21 cellular contexts compared by ENCODE assay signal in genomic region chr11:10255388-10256125, GRCh38. TPM values are rescaled to one million over a fixed set of nuclear protein-coding genes. Genes with fewer than 3 reads are reported as not detected.
DNase-seq lines count a peak whose midpoint lies in the region; ATAC-seq, FAIRE-seq and TF ChIP-seq lines count a peak whose summit lies in the region.
"Had no signal": no experiment of that assay in that cellular context is flagged by ENCODE, and none has a peak within 500 bp of the region (broad histone marks: within the 10 kb centered on the region; RNA-seq: fewer than 3 reads in every experiment).

No MANE protein-coding gene starts in this region.

- in situ Hi-C loops in K562 (cut with MboI) = loop anchor here (10.0 kb wide), 1 partner anchor 709 kb away; no protein-coding TSS in a partner anchor

- WGBS in K562 (ENCODE audit: insufficient coverage, low coverage, missing lambda C conversion rate) = 5% methylated on average over 3 of the region's 3 CpGs
- 0% methylated on average over 1 of the region's 3 CpGs for WGBS in mesenchymal stem cell

- H3K4me2 ChIP-seq in K562 (ENCODE audit: insufficient read depth, low read length) (no peak overlapping the region), mesenchymal stem cell (ENCODE audit: low read length, poor library complexity, severe bottlenecking) (no peak overlapping the region)

- H4K8ac ChIP-seq in mesenchymal stem cell (ENCODE audit: low read length) = no peak overlapping the region

- H3K9ac ChIP-seq in K562 (ENCODE audit: insufficient read depth in 1 of 2, low read depth in 2 of 2, low read length in 2 of 2) (no peak overlapping the region), mesenchymal stem cell (ENCODE audit: low read length) (no peak overlapping the region)

- H3K23ac ChIP-seq in mesenchymal stem cell (ENCODE audit: low read length in 2 of 2) = no peak overlapping the region

- H3K36me3 ChIP-seq in K562 (ENCODE audit: control insufficient read depth, insufficient read depth, low read length) (no peaks in the 10 kb centered on the region), mesenchymal stem cell (ENCODE audit: control insufficient read depth in 1 of 2, insufficient read depth in 2 of 2, low read depth in 1 of 2, low read length in 2 of 2) (no peaks in the 10 kb centered on the region)
- no peaks in the 10 kb centered on the region for H3K36me3 ChIP-seq in naive thymus-derived CD4-positive, alpha-beta T cell (ENCODE audit: control insufficient read depth in 2 of 3, insufficient read depth in 3 of 3, low read length in 3 of 3)
- H3K36me3 ChIP-seq: BE2C, cardiac muscle cell, lower lobe of right lung, suprapubic skin, WERI-Rb-1 had no signal

- no TSS peak for BruUV-seq in K562 (replicated peaks; lab: Mats Ljungman, UMichigan)

- no peak overlapping the region for H3K27ac Mint-ChIP-seq in naive thymus-derived CD4-positive, alpha-beta T cell
- H3K27ac Mint-ChIP-seq: activated CD4-positive, alpha-beta T cell treated with anti-CD3 and anti-CD28 coated beads, Interleukin-2, amount 10 ng/mL, durations not matched to agents 7 days and 5 days; endodermal cell had no signal

- no peak for FAIRE-seq in K562 (lab: Jason Lieb, UNC)

- H3K4me3 ChIP-seq in K562 (no peak overlapping the region), mesenchymal stem cell (ENCODE audit: insufficient read depth in 1 of 2, low read depth in 1 of 2, low read length in 2 of 2) (no peak overlapping the region)
- H3K4me3 ChIP-seq in naive thymus-derived CD4-positive, alpha-beta T cell (ENCODE audit: low read length) = no peak overlapping the region
- H3K4me3 ChIP-seq: cardiac muscle cell, coronary artery, lower lobe of right lung, suprapubic skin had no signal

- CTCF ChIA-PET in K562 (lab: Yijun Ruan, JAX; ENCODE audit: low intra/inter-chr PET ratio) = no interaction called here
- CTCF ChIA-PET in naive thymus-derived CD4-positive, alpha-beta T cell (lab: Charles Lee) = no interaction called here

- TF ChIP-seq CTCF in K562 (IDR thresholded peaks at IDR 0.05 in 2 of 3, conservative IDR thresholded peaks at IDR 0.05 in 1 of 3; ENCODE audit: insufficient read depth in 2 of 3, low read depth in 1 of 3, low read length in 3 of 3) = no peak

- peaks cover 15% of the 10 kb centered on the region for H3K79me1 ChIP-seq in mesenchymal stem cell (replicated peaks; ENCODE audit: low read length, poor library complexity, severe bottlenecking)

- H3K9me3 Mint-ChIP-seq in naive thymus-derived CD4-positive, alpha-beta T cell = no peaks in the 10 kb centered on the region
- H3K9me3 Mint-ChIP-seq: activated CD4-positive, alpha-beta T cell treated with anti-CD3 and anti-CD28 coated beads, Interleukin-2, amount 10 ng/mL, durations not matched to agents 7 days and 5 days; endodermal cell had no signal

- H3K4me1 ChIP-seq in K562 (replicated peaks in 1 of 2; ENCODE audit: control insufficient read depth in 2 of 2, insufficient read depth in 2 of 2, low read length in 2 of 2) (no peaks in the 10 kb centered on the region), mesenchymal stem cell (ENCODE audit: control insufficient read depth, insufficient read depth, low read depth, low read length) (no peaks in the 10 kb centered on the region)
- no peaks in the 10 kb centered on the region for H3K4me1 ChIP-seq in naive thymus-derived CD4-positive, alpha-beta T cell (ENCODE audit: control insufficient read depth in 2 of 2, insufficient read depth in 2 of 2, low read length in 2 of 2)
- H3K4me1 ChIP-seq: BE2C, lower lobe of right lung, suprapubic skin had no signal

- ATAC-seq in K562 (no peak), HG03135 (IDR thresholded peaks at IDR 0.05; ENCODE audit: unreplicated experiment) (no peak)
- ATAC-seq in naive thymus-derived CD4-positive, alpha-beta T cell = no peak
- ATAC-seq: lower lobe of right lung had no signal

- no peak overlapping the region for H2BK15ac ChIP-seq in mesenchymal stem cell (ENCODE audit: low read depth, poor library complexity, severe bottlenecking)

- peaks cover 0 to 2% (median 0%) of the 10 kb centered on the region in 5 donors for H3K27me3 Mint-ChIP-seq in naive thymus-derived CD4-positive, alpha-beta T cell
- H3K27me3 Mint-ChIP-seq: activated CD4-positive, alpha-beta T cell treated with anti-CD3 and anti-CD28 coated beads, Interleukin-2, amount 10 ng/mL, durations not matched to agents 7 days and 5 days had no signal

- POLR2A ChIA-PET in K562 (lab: Yijun Ruan, JAX) = interaction anchor here (0.7 to 0.8 kb wide), 2 partner anchors 10 to 11 kb away, joined by 3 read pairs; no protein-coding TSS in a partner anchor
- POLR2A ChIA-PET in naive thymus-derived CD4-positive, alpha-beta T cell (lab: Charles Lee) = no interaction called here

- no peaks in the 10 kb centered on the region for H3K9me1 ChIP-seq in K562 (ENCODE audit: control insufficient read depth, insufficient read depth, low read length)

- H3K79me2 ChIP-seq in K562 (ENCODE audit: control insufficient read depth, insufficient read depth, low read length) = no peaks in the 10 kb centered on the region

- no peaks in the 10 kb centered on the region for H3K36me3 Mint-ChIP-seq in naive thymus-derived CD4-positive, alpha-beta T cell

- peaks cover 0 to 9% (median 7%) of the 10 kb centered on the region in 7 donors for H3K4me1 Mint-ChIP-seq in naive thymus-derived CD4-positive, alpha-beta T cell
- H3K4me1 Mint-ChIP-seq: activated CD4-positive, alpha-beta T cell treated with anti-CD3 and anti-CD28 coated beads, Interleukin-2, amount 10 ng/mL, durations not matched to agents 7 days and 5 days; endodermal cell had no signal

- DNase-seq in CD1c-positive myeloid dendritic cell (ENCODE audit: extremely low spot score) (peak; percentile 7), NAMALWA (ENCODE audit: low spot score) (peak; percentile 59), K562 (ENCODE audit: extremely low read depth in 1 of 4, low spot score in 3 of 4) (no peak), mesenchymal stem cell (peak; percentile 40), SIG-M5 (lab: John Stamatoyannopoulos, UW) (no peak), glomerular visceral epithelial cell (ENCODE audit: extremely low spot score) (no peak)
- DNase-seq in naive thymus-derived CD4-positive, alpha-beta T cell = no peak
- DNase-seq: activated CD4-positive, alpha-beta T cell treated with anti-CD3 and anti-CD28 coated beads, Interleukin-2, amount 10 ng/mL, durations not matched to agents 7 days and 5 days; activated naive CD4-positive, alpha-beta T cell treated with anti-CD3 and anti-CD28 coated beads, Interleukin-2, amount 50 U/mL, for 16 hours; BE2C; endodermal cell; lower lobe of right lung; NCI-H1436; NCI-H2171 treated with DMSO at 0.1 percent for 48 hours; NCI-H524 treated with DMSO at 0.1 percent for 48 hours; nucleus accumbens; WERI-Rb-1 had no signal

- no peaks in the 10 kb centered on the region for H3K9me3 ChIP-seq in K562 (replicated peaks; ENCODE audit: control insufficient read depth, insufficient read depth, low read depth, low read length)
- H3K9me3 ChIP-seq in mesenchymal stem cell (ENCODE audit: control insufficient read depth, low read length) = no peaks in the 10 kb centered on the region
- no peaks in the 10 kb centered on the region for H3K9me3 ChIP-seq in naive thymus-derived CD4-positive, alpha-beta T cell (ENCODE audit: control insufficient read depth in 2 of 3, low read length in 3 of 3)
- H3K9me3 ChIP-seq: BE2C, lower lobe of right lung, suprapubic skin had no signal

- no peak overlapping the region for H2AK5ac ChIP-seq in mesenchymal stem cell (ENCODE audit: low read length, severe bottlenecking)

- H2BK12ac ChIP-seq in mesenchymal stem cell (ENCODE audit: low read length in 2 of 2) = no peak overlapping the region

- H2AFZ ChIP-seq in K562 (ENCODE audit: low read depth, low read length) = no peak overlapping the region
- no peak overlapping the region for H2AFZ ChIP-seq in mesenchymal stem cell (ENCODE audit: low read depth, low read length)

- TF ChIP-seq RAD21 in K562 (CRISPR knock-in tag; conservative IDR thresholded peaks at IDR 0.05 in 1 of 2, IDR thresholded peaks at IDR 0.05 in 1 of 2) = no peak

- no peak overlapping the region for H3K18ac ChIP-seq in mesenchymal stem cell (ENCODE audit: low read depth in 1 of 2, low read length in 2 of 2)

- intact Hi-C loops in K562 (cut with micrococcal nuclease) = no loop called here
- intact Hi-C loops in naive thymus-derived CD4-positive, alpha-beta T cell (cut with micrococcal nuclease) = no loop called here

- no peak overlapping the region for H2BK120ac ChIP-seq in mesenchymal stem cell (ENCODE audit: low read depth, low read length)

- H2BK5ac ChIP-seq in mesenchymal stem cell (ENCODE audit: low read depth, low read length, poor library complexity, severe bottlenecking) = no peak overlapping the region

- H3K14ac ChIP-seq in mesenchymal stem cell (ENCODE audit: low read length in 2 of 2) = no peak overlapping the region

- H3K27me3 ChIP-seq in K562 (ENCODE audit: control insufficient read depth in 2 of 2, insufficient read depth in 2 of 2, low read length in 2 of 2) (no peaks in the 10 kb centered on the region), mesenchymal stem cell (ENCODE audit: control insufficient read depth in 1 of 2, insufficient read depth in 1 of 2, low read length in 2 of 2) (no peaks in the 10 kb centered on the region)
- no peaks in the 10 kb centered on the region for H3K27me3 ChIP-seq in naive thymus-derived CD4-positive, alpha-beta T cell (ENCODE audit: control insufficient read depth in 2 of 2, insufficient read depth in 2 of 2, low read length in 2 of 2)
- H3K27me3 ChIP-seq: BE2C, cardiac muscle cell, suprapubic skin had no signal

- no peak for TF ChIP-seq POLR2A in K562 (conservative IDR thresholded peaks at IDR 0.05)

- no peak overlapping the region for H3K4ac ChIP-seq in mesenchymal stem cell (ENCODE audit: low read depth in 1 of 2, low read length in 2 of 2)

- H4K20me1 ChIP-seq in K562 (replicated peaks; ENCODE audit: control insufficient read depth, insufficient read depth, low read length) = 0 out of 2 replicates have a peak, but pooled peaks cover 5% of the 10 kb centered on the region

- no peak for TF ChIP-seq EP300 in K562 (IDR thresholded peaks at IDR 0.05; ENCODE audit: low read length)

- no peak overlapping the region for H4K91ac ChIP-seq in mesenchymal stem cell (ENCODE audit: low read length)

- H3K4me3 Mint-ChIP-seq in naive thymus-derived CD4-positive, alpha-beta T cell = no peak overlapping the region
- H3K4me3 Mint-ChIP-seq: activated CD4-positive, alpha-beta T cell treated with anti-CD3 and anti-CD28 coated beads, Interleukin-2, amount 10 ng/mL, durations not matched to agents 7 days and 5 days; endodermal cell had no signal

- H3K27ac ChIP-seq in K562 (ENCODE audit: extremely low read depth, low read depth, low read length) = no peak overlapping the region
- no peak overlapping the region for H3K27ac ChIP-seq in mesenchymal stem cell (ENCODE audit: low read length, poor library complexity, severe bottlenecking)
- H3K27ac ChIP-seq in naive thymus-derived CD4-positive, alpha-beta T cell (ENCODE audit: low read depth, low read length) = no peak overlapping the region
- H3K27ac ChIP-seq: cardiac muscle cell, coronary artery, lower lobe of right lung, suprapubic skin, WERI-Rb-1 had no signal

RNA-seq across cellular contexts. Expression of gene SBF2, which starts 38.5 kb away (rescaled TPM):
- total RNA-seq in K562 (2011; cell fraction: chromatin; rRNA removed; ENCODE audit: low replicate concordance) = 16.7 and 43.2 TPM in 2 replicates
- total RNA-seq in K562 (2011; cell fraction: nucleolus; rRNA removed) = 6.5 and 8.8 TPM in 2 replicates
- total RNA-seq in K562 (2011; cell fraction: nucleoplasm; rRNA removed) = 12.8 and 16.5 TPM in 2 replicates
- total RNA-seq in K562 (2014; rRNA removed) (3.8 and 7.0 TPM in 2 replicates), K562 (2014; rRNA removed; fragmentation: Illumina TruSeq; extraction: Trizol) (5.1 and 6.4 TPM in 2 replicates), K562 (2015; rRNA removed; fragmentation: Illumina TruSeq; extraction: Trizol) (5.4 and 5.9 TPM in 2 replicates), K562 (2021) (5.0 and 5.6 TPM in 2 replicates)
- polyA plus RNA-seq in K562 (2011; rRNA removed) (6.0 and 9.5 TPM in 2 replicates), K562 (2014; fragmentation: Illumina TruSeq; extraction: Trizol) (3.9 and 5.3 TPM in 2 replicates), K562 (2014; fragmentation: Nextera tagmentation; extraction: Ambion mirVana) (1 to 10 TPM in 1 of 2 experiments, under 1 TPM in 1; 0.80 to 2.2 TPM), K562 (2014; rRNA removed) (2.7 and 3.4 TPM in 2 replicates)
- polyA plus RNA-seq in K562 (2011; cell fraction: cytosol; rRNA removed) = 3.4 and 3.8 TPM in 2 replicates
- 6.9 and 7.2 TPM in 2 replicates for polyA plus RNA-seq in K562 (2011; cell fraction: nucleus; rRNA removed)
- 2.8 and 3.2 TPM in 2 replicates for polyA plus RNA-seq in K562 (2012)
- polyA minus RNA-seq in K562 (2011; rRNA and poly(A)+ RNA removed) = 16.0 and 16.3 TPM in 2 replicates
- polyA minus RNA-seq in K562 (2011; cell fraction: cytosol; rRNA and poly(A)+ RNA removed) = 5.3 and 8.2 TPM in 2 replicates
- polyA minus RNA-seq in K562 (2011; cell fraction: nucleus; rRNA and poly(A)+ RNA removed) = 10.0 and 14.9 TPM in 2 replicates
- polyA plus RNA-seq in mesenchymal stem cell (2013, experiment 1 of 2) = 21.0 TPM
- polyA plus RNA-seq in mesenchymal stem cell (2013, experiment 2 of 2) = 20.2 TPM
- 10 to 100 TPM in 4 of 5 experiments, 1 to 10 TPM in 1; 8.5 to 35.2 (median 16.1) TPM for total RNA-seq in naive thymus-derived CD4-positive, alpha-beta T cell
- polyA plus RNA-seq in naive thymus-derived CD4-positive, alpha-beta T cell = 1 to 10 TPM; 4.2 to 4.4 TPM

RNA-seq across cellular contexts. Expression of gene ADM, which starts 49.3 kb away (rescaled TPM):
- 0.35 and 1.2 TPM in 2 replicates for total RNA-seq in K562 (2011; cell fraction: chromatin; rRNA removed; ENCODE audit: low replicate concordance)
- total RNA-seq in K562 (2011; cell fraction: nucleolus; rRNA removed) = 0.39 and 1.7 TPM in 2 replicates
- 0.46 and 1.0 TPM in 2 replicates for total RNA-seq in K562 (2011; cell fraction: nucleoplasm; rRNA removed)
- total RNA-seq in K562 (2014; rRNA removed) = not detected in 2 replicates
- not detected in 2 replicates for total RNA-seq in K562 (2014; rRNA removed; fragmentation: Illumina TruSeq; extraction: Trizol)
- not detected in 2 replicates for total RNA-seq in K562 (2015; rRNA removed; fragmentation: Illumina TruSeq; extraction: Trizol)
- 0.49 and 0.78 TPM in 2 replicates for total RNA-seq in K562 (2021)
- polyA plus RNA-seq in K562 (2011; rRNA removed) = 0.32 and 0.47 TPM in 2 replicates
- 0.25 and 0.59 TPM in 2 replicates for polyA plus RNA-seq in K562 (2011; cell fraction: cytosol; rRNA removed)
- 0.63 and 1.0 TPM in 2 replicates for polyA plus RNA-seq in K562 (2011; cell fraction: nucleus; rRNA removed)
- 0.21 and 0.30 TPM in 2 replicates for polyA plus RNA-seq in K562 (2012)
- polyA plus RNA-seq in K562 (2014; fragmentation: Illumina TruSeq; extraction: Trizol) = not detected in 2 replicates
- polyA plus RNA-seq in K562 (2014; fragmentation: Nextera tagmentation; extraction: Ambion mirVana) = not detected
- 0.20 and 0.23 TPM in 2 replicates for polyA plus RNA-seq in K562 (2014; rRNA removed)
- polyA minus RNA-seq in K562 (2011; rRNA and poly(A)+ RNA removed) = not detected in 2 replicates
- polyA minus RNA-seq in K562 (2011; cell fraction: cytosol; rRNA and poly(A)+ RNA removed) = 0.67 and 0.73 TPM in 2 replicates
- polyA minus RNA-seq in K562 (2011; cell fraction: nucleus; rRNA and poly(A)+ RNA removed) = 0.40 and 0.89 TPM in 2 replicates
- polyA plus RNA-seq in mesenchymal stem cell (2013, experiment 1 of 2) = 90.3 TPM
- 87.3 TPM for polyA plus RNA-seq in mesenchymal stem cell (2013, experiment 2 of 2)
- 10 to 100 TPM in 1 of 5 experiments, 1 to 10 TPM in 2, under 1 TPM in 2; 0.19 to 27.2 (median 3.8) TPM for total RNA-seq in naive thymus-derived CD4-positive, alpha-beta T cell
- not detected for polyA plus RNA-seq in naive thymus-derived CD4-positive, alpha-beta T cell

Comparison
In these comparisons a context has a peak if more than half of its experiments do, and no peak if none do; other contexts are left out.
1. DNase-seq: peak in CD1c-positive myeloid dendritic cell (single experiment), NAMALWA (single experiment) and mesenchymal stem cell (single experiment); none in K562 (0 of 4), SIG-M5 (single experiment), glomerular visceral epithelial cell (single experiment) and naive thymus-derived CD4-positive, alpha-beta T cell (0 of 9).